In the genomic region with DNA sequence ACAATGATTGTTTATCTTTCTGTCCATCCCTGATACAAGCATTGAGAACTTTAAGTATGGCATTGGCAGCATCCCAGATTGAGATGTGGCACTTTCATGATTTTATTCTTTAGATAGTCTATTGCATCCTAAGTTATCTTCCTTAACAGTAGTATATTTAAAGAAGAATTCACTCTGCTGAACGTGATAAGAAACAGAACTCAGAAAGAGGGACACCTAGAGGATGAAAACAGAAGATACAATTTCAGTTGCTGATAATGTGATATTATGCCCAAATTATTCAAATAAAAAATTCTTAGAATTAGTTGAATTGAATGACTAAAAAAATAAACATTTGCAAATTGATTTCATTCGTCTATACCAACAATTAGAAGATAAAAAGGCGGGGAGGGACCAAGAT, we compare ENCODE assay signal across 14 cellular contexts.
DNase-seq lines count a peak whose midpoint lies in the region; TF ChIP-seq lines count a peak whose summit lies in the region.
"Had no signal": no experiment of that assay in that cellular context is flagged by ENCODE, and none has a peak within 500 bp of the region (broad histone marks: within the 10 kb centered on the region; RNA-seq: fewer than 3 reads in every experiment).

No MANE protein-coding gene starts in this region.

- H2AFZ ChIP-seq in H9 (ENCODE audit: low read length) (no peak overlapping the region), SU-DHL-6 (ENCODE audit: low read depth, low read length, severe bottlenecking) (no peak overlapping the region)

- no peak overlapping the region for H3K4me3 ChIP-seq in AG09309 (ENCODE audit: control insufficient read depth, low read depth, low read length)
- no peak overlapping the region for H3K4me3 ChIP-seq in SU-DHL-6 (ENCODE audit: insufficient read depth, low read length, poor library complexity, severe bottlenecking)
- H3K4me3 ChIP-seq in foreskin fibroblast (ENCODE audit: low read depth in 1 of 2, low read length in 2 of 2): no peak overlapping the region
- no peak overlapping the region for H3K4me3 ChIP-seq in thyroid gland (replicated peaks in 1 of 3)
- H3K4me3 ChIP-seq: dorsolateral prefrontal cortex had no signal

- H4K5ac ChIP-seq in H9 (ENCODE audit: insufficient read length, low read depth, low read length): no peak overlapping the region

- no peak overlapping the region for H3K23ac ChIP-seq in H9 (ENCODE audit: insufficient read length, low read depth, low read length)

- DNase-seq in AG09309 (ENCODE audit: low read depth): no peak
- no peak for DNase-seq in H9
- DNase-seq in foreskin fibroblast: peak; percentile 20 to 66
- no peak for DNase-seq in thyroid gland
- no peak for DNase-seq in HEK293T (ENCODE audit: extremely low spot score)
- DNase-seq in activated CD4-positive, alpha-beta T cell treated with anti-CD3 and anti-CD28 coated beads for 48 hours: no peak
- DNase-seq in T1000 (lab: John Stamatoyannopoulos, UW): no peak
- DNase-seq: DMS153, dorsolateral prefrontal cortex, mesenchymal stem cell, NCI-H1105 had no signal

- H3K27ac ChIP-seq in H9 (ENCODE audit: insufficient read length, low read depth, low read length): no peak overlapping the region
- H3K27ac ChIP-seq in SU-DHL-6 (ENCODE audit: low read depth, low read length): no peak overlapping the region
- H3K27ac ChIP-seq in thyroid gland: no peak overlapping the region
- H3K27ac ChIP-seq: dorsolateral prefrontal cortex had no signal

- no peak for TF ChIP-seq POLR2A in thyroid gland (IDR thresholded peaks at IDR 0.05)

- H3K9ac ChIP-seq in H9 (ENCODE audit: extremely low read depth, insufficient read length, low read length): no peak overlapping the region
- no peak overlapping the region for H3K9ac ChIP-seq in SU-DHL-6 (ENCODE audit: low read length)

- H2AK5ac ChIP-seq in H9 (ENCODE audit: insufficient read length, low read length): no peak overlapping the region

- peaks cover 14 to 32% (median 16%) of the 10 kb centered on the region in 3 experiments; a peak in 6 of 7 replicates for H3K36me3 Mint-ChIP-seq in H9 (ENCODE audit: insufficient read depth in 1 of 3, low read depth in 3 of 3)

- H3K4me1 Mint-ChIP-seq in H9: no peaks in the 10 kb centered on the region

- no peaks in the 10 kb centered on the region for H3K79me1 ChIP-seq in H9 (ENCODE audit: insufficient read depth, low read depth, low read length, poor library complexity, severe bottlenecking)

- H2BK120ac ChIP-seq in H9 (ENCODE audit: low read depth, low read length, poor library complexity, severe bottlenecking): no peak overlapping the region

- no peak overlapping the region for H4K8ac ChIP-seq in H9 (replicated peaks; ENCODE audit: insufficient read length, low read depth, low read length)

- H2BK12ac ChIP-seq in H9 (ENCODE audit: insufficient read length, low read depth, low read length): no peak overlapping the region

- CTCF ChIA-PET in HEK293T (lab: Yijun Ruan, JAX): interaction anchor here (0.7 to 1.3 kb wide), 2 partner anchors 10 to 235 kb away, joined by 3 to 4 read pairs; partner anchors contain the start of gene CDKN2A

- H3K79me2 ChIP-seq in H9 (ENCODE audit: insufficient read depth, low read length) (no peaks in the 10 kb centered on the region), SU-DHL-6 (ENCODE audit: insufficient read depth, low read length) (no peaks in the 10 kb centered on the region)

- no peak overlapping the region for H3K4ac ChIP-seq in H9 (ENCODE audit: low read depth, low read length)

- peaks cover 52 to 57% of the 10 kb centered on the region in 2 experiments for H3K9me3 Mint-ChIP-seq in H9

- peaks cover 4% of the 10 kb centered on the region for H3K27me3 Mint-ChIP-seq in H9 (ENCODE audit: low read depth)

- H3K18ac ChIP-seq in H9 (ENCODE audit: insufficient read length, low read depth, low read length): no peak overlapping the region

- H2BK15ac ChIP-seq in H9 (ENCODE audit: low read depth, low read length): no peak overlapping the region

- H3K27ac Mint-ChIP-seq in H9: no peak overlapping the region
- H3K27ac Mint-ChIP-seq: activated naive CD4-positive, alpha-beta T cell treated with anti-CD3 and anti-CD28 coated beads, Interleukin-2, amount 50 U/mL, for 72 hours; stimulated activated naive CD8-positive, alpha-beta T cell treated with anti-CD3 and anti-CD28 coated beads, Interleukin-15, Interleukin-2, amounts not matched to agents 100 ng/mL and 50 ng/mL, for 24 hours had no signal

- no peak overlapping the region for H3K4me3 Mint-ChIP-seq in H9
- H3K4me3 Mint-ChIP-seq: stimulated activated naive CD8-positive, alpha-beta T cell treated with anti-CD3 and anti-CD28 coated beads, Interleukin-15, Interleukin-2, amounts not matched to agents 100 ng/mL and 50 ng/mL, for 24 hours had no signal

- H3K4me2 ChIP-seq in H9 (ENCODE audit: insufficient read depth, insufficient read length, low read length): no peak overlapping the region
- H3K4me2 ChIP-seq in SU-DHL-6 (ENCODE audit: low read depth, low read length, poor library complexity, severe bottlenecking): no peak overlapping the region

- no peaks in the 10 kb centered on the region for H3K4me1 ChIP-seq in H9 (ENCODE audit: insufficient read depth, low read length)
- H3K4me1 ChIP-seq in thyroid gland: no peaks in the 10 kb centered on the region

- intact Hi-C loops in thyroid gland (cut with DNase I): no loop called here

- H4K20me1 ChIP-seq in H9 (ENCODE audit: control insufficient read depth, insufficient read depth, insufficient read length): no peaks in the 10 kb centered on the region
- H4K20me1 ChIP-seq in SU-DHL-6 (ENCODE audit: low read depth, low read length): no peaks in the 10 kb centered on the region

- H3T11ph ChIP-seq in H9 (ENCODE audit: low read length): no peak overlapping the region

- POLR2A ChIA-PET in HEK293T (lab: Yijun Ruan, JAX): no interaction called here

- H3F3A ChIP-seq in SU-DHL-6 (ENCODE audit: insufficient read depth): no peaks in the 10 kb centered on the region

- no peak overlapping the region for H4K91ac ChIP-seq in H9 (ENCODE audit: insufficient read length, low read depth, low read length)

- H2BK5ac ChIP-seq in H9 (ENCODE audit: insufficient read length, low read length): no peak overlapping the region

- no peaks in the 10 kb centered on the region for H3K9me3 ChIP-seq in H9 (ENCODE audit: control insufficient read depth, low read depth, low read length)
- peaks cover 6% of the 10 kb centered on the region; the same call in 1 of the 2 replicates for H3K9me3 ChIP-seq in SU-DHL-6 (ENCODE audit: insufficient read depth, low read length)
- no peaks in the 10 kb centered on the region for H3K9me3 ChIP-seq in thyroid gland

- no CpG with 5 or more reads among the region's 3 CpGs for WGBS in H9 (ENCODE audit: extremely low coverage, insufficient read length, low lambda C conversion rate)
- 43 to 51% methylated on average over 3 of the region's 3 CpGs for WGBS in thyroid gland, 2 donors

- TF ChIP-seq CTCF in AG09309 (IDR thresholded peaks at IDR 0.05; ENCODE audit: control insufficient read depth, insufficient read depth, low read depth, low read length, missing control alignments) (peak; percentile 33), H9 (conservative IDR thresholded peaks at IDR 0.05) (peak; percentile 43; the same call in 2 of the 3 replicates), SU-DHL-6 (IDR thresholded peaks at IDR 0.05; ENCODE audit: insufficient read depth, low read length, poor library complexity, severe bottlenecking) (peak; percentile 69), foreskin fibroblast (IDR thresholded peaks at IDR 0.05; ENCODE audit: low read depth, low read length) (peak; percentile 41), thyroid gland (IDR thresholded peaks at IDR 0.05) (no peak)

- H3K14ac ChIP-seq in H9 (ENCODE audit: insufficient read depth, low read length): no peak overlapping the region

- no peaks in the 10 kb centered on the region for H3K9me2 ChIP-seq in SU-DHL-6 (replicated peaks; ENCODE audit: insufficient read depth, low read length)

- H3K56ac ChIP-seq in H9 (ENCODE audit: insufficient read length, low read depth, low read length): no peak overlapping the region

- no peaks in the 10 kb centered on the region for H3K23me2 ChIP-seq in H9 (ENCODE audit: insufficient read length, low read depth, low read length, poor library complexity, severe bottlenecking)

- H3K27me3 ChIP-seq in H9 (ENCODE audit: insufficient read depth, low read length) (no peaks in the 10 kb centered on the region), SU-DHL-6 (ENCODE audit: low read length) (no peaks in the 10 kb centered on the region), thyroid gland (no peaks in the 10 kb centered on the region)

- H3K36me3 ChIP-seq in SU-DHL-6 (ENCODE audit: low read length): no peaks in the 10 kb centered on the region
- no peaks in the 10 kb centered on the region for H3K36me3 ChIP-seq in thyroid gland

- H2BK20ac ChIP-seq in H9 (ENCODE audit: low read depth, low read length, poor library complexity, severe bottlenecking): no peak overlapping the region

TF ChIP-seq in HEK293T, 16 proteins besides CTCF, POLR2A, EP300 and RAD21:
- TF ChIP-seq NFRKB (IDR thresholded peaks at IDR 0.05) (no peak), TARDBP (IDR thresholded peaks at IDR 0.05) (no peak), BHLHE40 (IDR thresholded peaks at IDR 0.05; ENCODE audit: borderline replicate concordance) (no peak), L3MBTL2 (conservative IDR thresholded peaks at IDR 0.05) (no peak), ZNF384 (IDR thresholded peaks at IDR 0.05) (no peak), FOXM1 (IDR thresholded peaks at IDR 0.05; ENCODE audit: borderline replicate concordance) (no peak), HDGF (IDR thresholded peaks at IDR 0.05; ENCODE audit: borderline replicate concordance) (no peak), SUZ12 (IDR thresholded peaks at IDR 0.05) (no peak), CTBP1 (IDR thresholded peaks at IDR 0.05; ENCODE audit: borderline replicate concordance) (no peak), SP1 (IDR thresholded peaks at IDR 0.05) (no peak), FOXA1 (IDR thresholded peaks at IDR 0.05) (no peak), FOXK2 (IDR thresholded peaks at IDR 0.05) (no peak), ARNT (IDR thresholded peaks at IDR 0.05) (no peak), ELF4 (IDR thresholded peaks at IDR 0.05) (no peak)
- TF ChIP-seq, protein P1, sequence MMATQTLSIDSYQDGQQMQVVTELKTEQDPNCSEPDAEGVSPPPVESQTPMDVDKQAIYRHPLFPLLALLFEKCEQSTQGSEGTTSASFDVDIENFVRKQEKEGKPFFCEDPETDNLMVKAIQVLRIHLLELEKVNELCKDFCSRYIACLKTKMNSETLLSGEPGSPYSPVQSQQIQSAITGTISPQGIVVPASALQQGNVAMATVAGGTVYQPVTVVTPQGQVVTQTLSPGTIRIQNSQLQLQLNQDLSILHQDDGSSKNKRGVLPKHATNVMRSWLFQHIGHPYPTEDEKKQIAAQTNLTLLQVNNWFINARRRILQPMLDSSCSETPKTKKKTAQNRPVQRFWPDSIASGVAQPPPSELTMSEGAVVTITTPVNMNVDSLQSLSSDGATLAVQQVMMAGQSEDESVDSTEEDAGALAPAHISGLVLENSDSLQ (IDR thresholded peaks at IDR 0.05): no peak

Comparison
In these comparisons a context has a peak if more than half of its experiments do, and no peak if none do; other contexts are left out.
1. DNase-seq: peak in foreskin fibroblast (2 of 2); none in AG09309 (single experiment), H9 (single experiment), thyroid gland (0 of 2), HEK293T (single experiment), activated CD4-positive, alpha-beta T cell treated with anti-CD3 and anti-CD28 coated beads for 48 hours (single experiment) and T1000 (single experiment).
2. CTCF ChIP-seq: peak in AG09309 (single experiment), H9 (single experiment), SU-DHL-6 (single experiment) and foreskin fibroblast (single experiment); none in thyroid gland (0 of 6).